ENCODE assay signal across 8 cellular contexts in the genomic region with DNA sequence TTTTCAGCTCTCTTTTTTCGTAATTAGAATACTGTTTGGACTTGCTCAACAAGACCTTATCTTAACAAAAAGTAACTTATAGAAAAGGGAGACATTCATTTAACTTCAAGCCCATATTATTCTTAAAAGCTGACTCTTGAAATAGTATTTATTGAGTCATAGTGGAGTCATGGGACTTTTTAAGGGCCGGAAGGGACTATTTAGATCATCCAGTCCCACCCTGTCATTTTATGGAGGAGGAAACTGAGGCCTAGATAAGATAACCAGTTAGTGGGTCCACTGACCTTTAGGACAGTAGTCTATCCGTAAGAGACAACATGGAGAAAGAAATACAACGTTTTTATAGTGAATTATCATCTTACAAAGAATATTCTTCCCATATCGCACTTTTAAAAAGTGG. TPM values are rescaled to one million over a fixed set of nuclear protein-coding genes. Genes with fewer than 3 reads are reported as not detected.
DNase-seq lines count a peak whose midpoint lies in the region; ATAC-seq and TF ChIP-seq lines count a peak whose summit lies in the region.

No MANE protein-coding gene starts in this region.

- 0 out of 2 replicates have a peak overlapping the region, but pooled peaks have one; percentile 67 for H3K9ac ChIP-seq in HUES48 (ENCODE audit: low read depth, low read length)

- no peak for TF ChIP-seq POLR2A in body of pancreas (IDR thresholded peaks at IDR 0.05)

- peak; percentile 39 for DNase-seq in A172 (ENCODE audit: low spot score)
- DNase-seq in body of pancreas = no peak
- DNase-seq in effector CD8-positive, alpha-beta T cell (lab: John Stamatoyannopoulos, UW) = no peak

- H3K27ac ChIP-seq in HUES48 (ENCODE audit: low read depth, low read length) (peak overlapping the region; percentile 86), body of pancreas (peak overlapping the region in 3 of 4 donors; percentile 89 to 96 (median 94)), mesodermal cell (ENCODE audit: low read depth, low read length, severe bottlenecking) (peak overlapping the region; percentile 80)

- peaks cover 52% of the 10 kb centered on the region for H3K4me1 ChIP-seq in HUES48 (ENCODE audit: control insufficient read depth, insufficient read depth, low read length)
- peaks cover 52% of the 10 kb centered on the region for H3K4me1 ChIP-seq in body of pancreas
- H3K4me1 ChIP-seq in mesodermal cell (ENCODE audit: control insufficient read depth, insufficient read depth, low read length, poor library complexity, severe bottlenecking) = peaks cover 6% of the 10 kb centered on the region

- H3K9me3 ChIP-seq in HUES48 (ENCODE audit: control insufficient read depth, insufficient read depth, low read length) (no peaks in the 10 kb centered on the region), body of pancreas (no peaks in the 10 kb centered on the region), mesodermal cell (ENCODE audit: control insufficient read depth, low read length) (no peaks in the 10 kb centered on the region)

- H3K36me3 ChIP-seq in HUES48 (ENCODE audit: control insufficient read depth, insufficient read depth, low read length) (no peaks in the 10 kb centered on the region; the same call in 1 of the 2 replicates), body of pancreas (replicated peaks in 1 of 2; ENCODE audit: insufficient read depth in 1 of 2, low read depth in 2 of 2) (no peaks in the 10 kb centered on the region), mesodermal cell (ENCODE audit: control insufficient read depth, insufficient read depth, low read length) (peaks cover 14% of the 10 kb centered on the region)

- H3K27me3 ChIP-seq in HUES48 (ENCODE audit: control insufficient read depth, insufficient read depth, low read length) = no peaks in the 10 kb centered on the region
- no peaks in the 10 kb centered on the region for H3K27me3 ChIP-seq in body of pancreas

- ATAC-seq in body of pancreas (no peak), GM18498 (IDR thresholded peaks at IDR 0.05; ENCODE audit: unreplicated experiment) (no peak), GM21528 (IDR thresholded peaks at IDR 0.05; ENCODE audit: low FRiP score, unreplicated experiment) (no peak), HG02759 (IDR thresholded peaks at IDR 0.05; ENCODE audit: unreplicated experiment) (no peak)

- intact Hi-C loops in body of pancreas (cut with DNase I) = no loop called here

- no peak for TF ChIP-seq CTCF in body of pancreas (IDR thresholded peaks at IDR 0.05)

- peak overlapping the region; percentile 96 for H3K4me3 ChIP-seq in HUES48 (ENCODE audit: low read depth, low read length)
- H3K4me3 ChIP-seq in body of pancreas = peak overlapping the region in 1 of 2 donors; percentile 57
- H3K4me3 ChIP-seq in mesodermal cell (ENCODE audit: extremely low read depth, insufficient read depth, low read length, poor library complexity, severe bottlenecking) = peak overlapping the region; percentile 82

- 12 to 18% methylated on average over 5 of the region's 5 CpGs for WGBS in body of pancreas, 2 donors
- no CpG with 5 or more reads among the region's 5 CpGs for WGBS in mesodermal cell (ENCODE audit: insufficient coverage in 2 of 2), 2 experiments

RNA-seq across cellular contexts. Expression of a gene that starts 1.5 kb away (rescaled TPM):
- 366 and 414 TPM in 2 replicates for total RNA-seq in A172 (2014; rRNA removed; shearing (Covaris generic))
- total RNA-seq in body of pancreas = 10 to 100 TPM; 47.5 to 74.5 TPM
- polyA plus RNA-seq in mesodermal cell (2013, experiment 1 of 2) = 218 TPM
- 244 TPM for polyA plus RNA-seq in mesodermal cell (2013, experiment 2 of 2)
